20 cellular contexts compared by ENCODE assay signal in genomic region chr17:19551148-19551547, GRCh38.
"Had no signal": no experiment of that assay in that cellular context is flagged by ENCODE, and none has a peak within 500 bp of the region (broad histone marks: within the 10 kb centered on the region; RNA-seq: fewer than 3 reads in every experiment).

No MANE protein-coding gene starts in this region.

- H3K4me1 ChIP-seq: foreskin keratinocyte had no signal

- H3K27me3 ChIP-seq: foreskin keratinocyte, sigmoid colon, spleen, uterus had no signal

- H3K9me3 Mint-ChIP-seq: activated CD4-positive, alpha-beta memory T cell treated with anti-CD3 and anti-CD28 coated beads for 36 hours; activated naive CD4-positive, alpha-beta T cell treated with anti-CD3 and anti-CD28 coated beads, Interleukin-2, amount 10 ng/mL, durations not matched to agents 7 days and 5 days; activated T-cell treated with anti-CD3 and anti-CD28 coated beads, Interleukin-2, amount 50 U/mL, for 24 hours; dendritic cell treated with granulocyte-macrophage colony-stimulating factor and Interleukin-4, amounts not matched to agents 40 ng/mL and 50 ng/mL, for 4 days; immature natural killer cell; natural killer cell; stimulated activated naive CD8-positive, alpha-beta T cell treated with anti-CD3 and anti-CD28 coated beads, Interleukin-15, amount 100 ng/mL, for 72 hours had no signal

- H3K4me1 Mint-ChIP-seq: activated CD8-positive, alpha-beta memory T cell treated with anti-CD3 and anti-CD28 coated beads, Interleukin-2, amount 10 ng/mL, durations not matched to agents 7 days and 5 days; activated naive CD4-positive, alpha-beta T cell treated with anti-CD3 and anti-CD28 coated beads, Interleukin-2, amount 10 ng/mL, durations not matched to agents 7 days and 5 days; immature natural killer cell; natural killer cell; stimulated activated naive CD8-positive, alpha-beta T cell treated with anti-CD3 and anti-CD28 coated beads, Interleukin-15, amount 100 ng/mL, for 72 hours had no signal

- H3K27ac ChIP-seq: foreskin keratinocyte, sigmoid colon, spleen, uterus had no signal

- H3K36me3 Mint-ChIP-seq: activated CD4-positive, alpha-beta memory T cell treated with anti-CD3 and anti-CD28 coated beads for 36 hours; activated CD8-positive, alpha-beta memory T cell treated with anti-CD3 and anti-CD28 coated beads, Interleukin-2, amount 10 ng/mL, durations not matched to agents 7 days and 5 days; activated naive CD4-positive, alpha-beta T cell treated with anti-CD3 and anti-CD28 coated beads, Interleukin-2, amount 10 ng/mL, durations not matched to agents 7 days and 5 days; immature natural killer cell; natural killer cell had no signal

- H3K9me3 ChIP-seq: sigmoid colon, spleen, uterus had no signal

- H3K4me3 ChIP-seq: sigmoid colon, spleen, uterus had no signal

- DNase-seq: activated CD4-positive, alpha-beta memory T cell treated with anti-CD3 and anti-CD28 coated beads for 36 hours; activated CD4-positive, CD25-positive, alpha-beta regulatory T cell treated with anti-CD3 and anti-CD28 coated beads, Interleukin-2, amount 50 U/mL, for 72 hours; activated CD8-positive, alpha-beta memory T cell treated with anti-CD3 and anti-CD28 coated beads, Interleukin-2, amount 10 ng/mL, durations not matched to agents 7 days and 5 days; activated naive CD4-positive, alpha-beta T cell treated with anti-CD3 and anti-CD28 coated beads, Interleukin-2, amount 10 ng/mL, durations not matched to agents 7 days and 5 days; activated T-cell treated with anti-CD3 and anti-CD28 coated beads, Interleukin-2, amount 50 U/mL, for 24 hours; central memory CD4-positive, alpha-beta T cell; effector memory CD4-positive, alpha-beta T cell; foreskin keratinocyte; glutamatergic neuron; immature natural killer cell; mesenchymal stem cell; natural killer cell; occipital lobe; sigmoid colon; spleen; stimulated activated CD4-positive, alpha-beta T cell treated with anti-CD3 and anti-CD28 coated beads, Interleukin-1b, Interleukin-23, amount 100 ng/mL, for 48 hours; stimulated activated naive CD8-positive, alpha-beta T cell treated with anti-CD3 and anti-CD28 coated beads, Interleukin-15, amount 100 ng/mL, for 72 hours; uterus had no signal

- ATAC-seq: activated CD8-positive, alpha-beta memory T cell treated with anti-CD3 and anti-CD28 coated beads, Interleukin-2, amount 10 ng/mL, durations not matched to agents 7 days and 5 days; foreskin keratinocyte; natural killer cell; SK-N-SH treated with all-trans-retinoic acid at 6 μM for 48 hours; stimulated activated naive CD8-positive, alpha-beta T cell treated with anti-CD3 and anti-CD28 coated beads, Interleukin-15, amount 100 ng/mL, for 72 hours had no signal

- H3K27ac Mint-ChIP-seq: activated CD4-positive, alpha-beta memory T cell treated with anti-CD3 and anti-CD28 coated beads for 36 hours; activated CD8-positive, alpha-beta memory T cell treated with anti-CD3 and anti-CD28 coated beads, Interleukin-2, amount 10 ng/mL, durations not matched to agents 7 days and 5 days; activated naive CD4-positive, alpha-beta T cell treated with anti-CD3 and anti-CD28 coated beads, Interleukin-2, amount 10 ng/mL, durations not matched to agents 7 days and 5 days; activated T-cell treated with anti-CD3 and anti-CD28 coated beads, Interleukin-2, amount 50 U/mL, for 24 hours; dendritic cell treated with granulocyte-macrophage colony-stimulating factor and Interleukin-4, amounts not matched to agents 40 ng/mL and 50 ng/mL, for 4 days; immature natural killer cell; natural killer cell had no signal

- H3K4me3 Mint-ChIP-seq: activated CD4-positive, alpha-beta memory T cell treated with anti-CD3 and anti-CD28 coated beads for 36 hours; activated CD8-positive, alpha-beta memory T cell treated with anti-CD3 and anti-CD28 coated beads, Interleukin-2, amount 10 ng/mL, durations not matched to agents 7 days and 5 days; activated naive CD4-positive, alpha-beta T cell treated with anti-CD3 and anti-CD28 coated beads, Interleukin-2, amount 10 ng/mL, durations not matched to agents 7 days and 5 days; activated T-cell treated with anti-CD3 and anti-CD28 coated beads, Interleukin-2, amount 50 U/mL, for 24 hours; dendritic cell treated with granulocyte-macrophage colony-stimulating factor and Interleukin-4, amounts not matched to agents 40 ng/mL and 50 ng/mL, for 4 days; immature natural killer cell; natural killer cell; stimulated activated naive CD8-positive, alpha-beta T cell treated with anti-CD3 and anti-CD28 coated beads, Interleukin-15, amount 100 ng/mL, for 72 hours had no signal

- H3K36me3 ChIP-seq: sigmoid colon, spleen, uterus had no signal

- H3K27me3 Mint-ChIP-seq: dendritic cell treated with granulocyte-macrophage colony-stimulating factor and Interleukin-4, amounts not matched to agents 40 ng/mL and 50 ng/mL, for 4 days had no signal
